In genomic region chr2:15593327-15593705, GRCh38 we compare ENCODE assay signal across 8 cellular contexts. TPM values are rescaled to one million over a fixed set of nuclear protein-coding genes. Genes with fewer than 3 reads are reported as not detected.
A peak's percentile ranks its signal among the peaks of the same experiment; 100 is the strongest.
DNase-seq lines count a peak whose midpoint lies in the region; ATAC-seq and TF ChIP-seq lines count a peak whose summit lies in the region.

No MANE protein-coding gene starts in this region.

- no peak overlapping the region; the same call in 1 of the 2 replicates for H3K4me3 ChIP-seq in WERI-Rb-1 (ENCODE audit: low read depth, low read length)
- peak overlapping the region; percentile 83 for H3K4me3 ChIP-seq in fibroblast of villous mesenchyme (ENCODE audit: low read depth, low read length)
- peak overlapping the region in 3 of 4 donors; percentile 82 to 95 (median 91) for H3K4me3 ChIP-seq in stomach
- H3K4me3 ChIP-seq in esophagus muscularis mucosa: peak overlapping the region in 1 of 4 donors; percentile 73

- H3K4me1 ChIP-seq in stomach (peaks cover 14 to 36% (median 32%) of the 10 kb centered on the region in 4 donors), esophagus muscularis mucosa (peaks cover 23 to 34% (median 32%) of the 10 kb centered on the region in 4 donors)

- TF ChIP-seq POLR2A in stomach (IDR thresholded peaks at IDR 0.05) (no peak), esophagus muscularis mucosa (IDR thresholded peaks at IDR 0.05; ENCODE audit: low read depth) (no peak)

- peak overlapping the region; percentile 96 for H3K4me3 Mint-ChIP-seq in activated naive CD4-positive, alpha-beta T cell treated with anti-CD3 and anti-CD28 coated beads, Interleukin-2, amount 50 U/mL, for 24 hours

- H3K4me1 Mint-ChIP-seq in activated naive CD4-positive, alpha-beta T cell treated with anti-CD3 and anti-CD28 coated beads, Interleukin-2, amount 50 U/mL, for 24 hours: peaks cover 40% of the 10 kb centered on the region

- H3K9me3 ChIP-seq in WERI-Rb-1 (ENCODE audit: severe bottlenecking) (no peaks in the 10 kb centered on the region), stomach (no peaks in the 10 kb centered on the region), esophagus muscularis mucosa (no peaks in the 10 kb centered on the region)

- TF ChIP-seq CTCF in WERI-Rb-1 (IDR thresholded peaks at IDR 0.05; ENCODE audit: low read depth, low read length): no peak
- no peak for TF ChIP-seq CTCF in fibroblast of villous mesenchyme (IDR thresholded peaks at IDR 0.05; ENCODE audit: insufficient read depth, low read depth, low read length)
- no peak for TF ChIP-seq CTCF in stomach (IDR thresholded peaks at IDR 0.05)
- no peak for TF ChIP-seq CTCF in esophagus muscularis mucosa (IDR thresholded peaks at IDR 0.05)

- H3K27me3 ChIP-seq in WERI-Rb-1 (ENCODE audit: insufficient read depth, low read depth, severe bottlenecking) (no peaks in the 10 kb centered on the region), stomach (no peaks in the 10 kb centered on the region), esophagus muscularis mucosa (no peaks in the 10 kb centered on the region)

- intact Hi-C loops in stomach (cut with DNase I; ENCODE audit: low total_unique reads) (no loop called here), esophagus muscularis mucosa (cut with DNase I) (no loop called here)

- H3K9me3 Mint-ChIP-seq in activated naive CD4-positive, alpha-beta T cell treated with anti-CD3 and anti-CD28 coated beads, Interleukin-2, amount 50 U/mL, for 24 hours: no peaks in the 10 kb centered on the region

- H3K36me3 ChIP-seq in WERI-Rb-1 (peaks cover 43% of the 10 kb centered on the region), stomach (peaks cover 27 to 38% (median 33%) of the 10 kb centered on the region in 4 donors), esophagus muscularis mucosa (peaks cover 24 to 34% (median 28%) of the 10 kb centered on the region in 4 donors)

- ATAC-seq in GM21528 (IDR thresholded peaks at IDR 0.05; ENCODE audit: low FRiP score, unreplicated experiment): no peak

- no peak for DNase-seq in activated naive CD4-positive, alpha-beta T cell (lab: John Stamatoyannopoulos, UW)
- no peak for DNase-seq in WERI-Rb-1
- no peak for DNase-seq in fibroblast of villous mesenchyme (ENCODE audit: low read depth)
- no peak for DNase-seq in stomach
- DNase-seq in NOMO-1 (lab: John Stamatoyannopoulos, UW; ENCODE audit: unreplicated experiment in 2 of 2): no peak
- no peak for DNase-seq in esophagus muscularis mucosa (ENCODE audit: extremely low spot score)

- H3K36me3 Mint-ChIP-seq in activated naive CD4-positive, alpha-beta T cell treated with anti-CD3 and anti-CD28 coated beads, Interleukin-2, amount 50 U/mL, for 24 hours: peaks cover 13% of the 10 kb centered on the region

- H3K27ac ChIP-seq in WERI-Rb-1: peak overlapping the region; percentile 13; the same call in 1 of the 2 replicates
- no peak overlapping the region for H3K27ac ChIP-seq in stomach
- no peak overlapping the region for H3K27ac ChIP-seq in esophagus muscularis mucosa (replicated peaks in 1 of 4)

- TF ChIP-seq EP300 in stomach (IDR thresholded peaks at IDR 0.05): no peak
- no peak for TF ChIP-seq EP300 in esophagus muscularis mucosa (IDR thresholded peaks at IDR 0.05)

- H3K27me3 Mint-ChIP-seq in activated naive CD4-positive, alpha-beta T cell treated with anti-CD3 and anti-CD28 coated beads, Interleukin-2, amount 50 U/mL, for 24 hours: no peaks in the 10 kb centered on the region

- H3K27ac Mint-ChIP-seq in activated naive CD4-positive, alpha-beta T cell treated with anti-CD3 and anti-CD28 coated beads, Interleukin-2, amount 50 U/mL, for 24 hours: no peak overlapping the region

- 72 to 87% (median 77%) methylated on average over 3 of the region's 3 CpGs for WGBS in stomach, 5 donors
- WGBS in esophagus muscularis mucosa: 78% methylated on average over 3 of the region's 3 CpGs

RNA-seq across cellular contexts. Expression of gene DDX1, which starts 1.6 kb away (rescaled TPM):
- total RNA-seq in fibroblast of villous mesenchyme (87.3 and 120 TPM in 2 replicates), stomach (10 to 100 TPM; 26.8 to 98.2 (median 46.1) TPM), esophagus muscularis mucosa (10 to 100 TPM; 58.3 to 90.5 (median 60.8) TPM)
- polyA plus RNA-seq in stomach: 10 to 100 TPM; 57.2 to 64.5 (median 57.5) TPM

RNA-seq across cellular contexts. Expression of gene NBAS, which starts 32.2 kb away (rescaled TPM):
- total RNA-seq in fibroblast of villous mesenchyme: 81.8 and 109 TPM in 2 replicates
- 10 to 100 TPM; 36.8 to 96.2 (median 79.5) TPM for total RNA-seq in stomach
- polyA plus RNA-seq in stomach: 10 to 100 TPM; 14.5 to 36.9 (median 20.6) TPM
- 10 to 100 TPM; 39.2 to 43.6 (median 42.0) TPM for total RNA-seq in esophagus muscularis mucosa
